ENCODE assay signal across 22 cellular contexts in the genomic region with DNA sequence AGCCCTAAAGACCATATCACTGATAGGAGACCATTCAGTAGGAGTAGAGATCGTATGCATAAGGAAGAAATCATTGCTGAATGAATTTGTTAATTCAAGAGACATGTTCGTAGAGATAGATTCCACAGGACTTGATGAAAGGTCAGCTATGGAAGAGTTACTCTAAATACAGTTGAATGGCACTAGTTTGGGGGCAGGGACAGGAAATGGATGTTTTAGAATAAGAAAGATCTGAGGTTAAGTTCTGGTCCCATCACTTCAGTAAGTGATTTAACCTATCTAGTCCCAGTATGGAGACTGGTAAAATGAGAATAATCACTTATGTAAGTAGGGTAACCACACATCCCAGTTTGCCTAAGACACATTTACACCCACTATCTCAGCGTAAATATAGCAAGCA.
"Had no signal": no experiment of that assay in that cellular context is flagged by ENCODE, and none has a peak within 500 bp of the region (broad histone marks: within the 10 kb centered on the region; RNA-seq: fewer than 3 reads in every experiment).

No MANE protein-coding gene starts in this region.

- H3K36me3 ChIP-seq: esophagus muscularis mucosa, gastrocnemius medialis, right lobe of liver, transverse colon had no signal

- H3K4me3 ChIP-seq: esophagus muscularis mucosa, gastrocnemius medialis, right lobe of liver, skin epidermis, transverse colon had no signal

- H3K4me1 Mint-ChIP-seq: memory B cell had no signal

- H3K27me3 ChIP-seq: esophagus muscularis mucosa, gastrocnemius medialis, right lobe of liver, transverse colon had no signal

- H3K4me1 ChIP-seq: right lobe of liver had no signal

- H3K27ac Mint-ChIP-seq: activated naive CD8-positive, alpha-beta T cell; activated T-helper 2 cell treated with anti-CD3 and anti-CD28 coated beads, Interferon-gamma antibody, Interleukin-2, Interleukin-4, amounts not matched to agents 10 μg/mL and 5 μg/mL and 100 μg/mL, durations not matched to agents 14 hours and 24 hours and 36 hours; memory B cell; stimulated activated effector memory CD8-positive, alpha-beta T cell treated with anti-CD3 and anti-CD28 coated beads, Interleukin-12 subunit alpha, Interleukin-12 subunit beta, amount 100 ng/mL, for 72 hours; stimulated activated naive CD8-positive, alpha-beta T cell treated with anti-CD3 and anti-CD28 coated beads, Interleukin-15, amount 100 ng/mL, for 72 hours had no signal

- H3K9me3 ChIP-seq: gastrocnemius medialis, right lobe of liver, transverse colon had no signal

- DNase-seq: activated CD8-positive, alpha-beta memory T cell treated with anti-CD3 and anti-CD28 coated beads for 24 hours; activated CD8-positive, alpha-beta memory T cell treated with anti-CD3 and anti-CD28 coated beads, Interleukin-2, amount 50 U/mL, for 48 hours; activated naive CD4-positive, alpha-beta T cell; activated T-cell treated with anti-CD3 and anti-CD28 coated beads, Interleukin-2, amount 50 U/mL, for 4 hours; central memory CD4-positive, alpha-beta T cell; effector memory CD4-positive, alpha-beta T cell; gastrocnemius medialis; hippocampal formation; left colon; right lobe of liver; stimulated activated CD4-positive, alpha-beta T cell treated with anti-CD3 and anti-CD28 coated beads, Interleukin-2, amount 100 ng/mL, for 24 hours; transverse colon had no signal

- H3K36me3 Mint-ChIP-seq: activated naive CD8-positive, alpha-beta T cell; stimulated activated effector memory CD8-positive, alpha-beta T cell treated with anti-CD3 and anti-CD28 coated beads, Interleukin-12 subunit alpha, Interleukin-12 subunit beta, amount 100 ng/mL, for 72 hours had no signal

- H3K27ac ChIP-seq: esophagus muscularis mucosa, gastrocnemius medialis, parathyroid adenoma, right lobe of liver, skin epidermis, transverse colon had no signal

- FAIRE-seq: astrocyte, urothelium cell line had no signal

- H3K9ac ChIP-seq: parathyroid adenoma had no signal

- H3K9me3 Mint-ChIP-seq: activated T-cell treated with anti-CD3 and anti-CD28 coated beads, Interleukin-2, amount 50 U/mL, for 4 hours; activated T-helper 2 cell treated with anti-CD3 and anti-CD28 coated beads, Interferon-gamma antibody, Interleukin-2, Interleukin-4, amounts not matched to agents 10 μg/mL and 5 μg/mL and 100 μg/mL, durations not matched to agents 14 hours and 24 hours and 36 hours; stimulated activated effector memory CD8-positive, alpha-beta T cell treated with anti-CD3 and anti-CD28 coated beads, Interleukin-12 subunit alpha, Interleukin-12 subunit beta, amount 100 ng/mL, for 72 hours; stimulated activated naive CD8-positive, alpha-beta T cell treated with anti-CD3 and anti-CD28 coated beads, Interleukin-15, amount 100 ng/mL, for 72 hours had no signal

- H3K4me3 Mint-ChIP-seq: activated naive CD8-positive, alpha-beta T cell; activated T-cell treated with anti-CD3 and anti-CD28 coated beads, Interleukin-2, amount 50 U/mL, for 4 hours; memory B cell; stimulated activated effector memory CD8-positive, alpha-beta T cell treated with anti-CD3 and anti-CD28 coated beads, Interleukin-12 subunit alpha, Interleukin-12 subunit beta, amount 100 ng/mL, for 72 hours; stimulated activated naive CD8-positive, alpha-beta T cell treated with anti-CD3 and anti-CD28 coated beads, Interleukin-15, amount 100 ng/mL, for 72 hours had no signal
